ENCODE assay signal across 8 cellular contexts in the genomic region with DNA sequence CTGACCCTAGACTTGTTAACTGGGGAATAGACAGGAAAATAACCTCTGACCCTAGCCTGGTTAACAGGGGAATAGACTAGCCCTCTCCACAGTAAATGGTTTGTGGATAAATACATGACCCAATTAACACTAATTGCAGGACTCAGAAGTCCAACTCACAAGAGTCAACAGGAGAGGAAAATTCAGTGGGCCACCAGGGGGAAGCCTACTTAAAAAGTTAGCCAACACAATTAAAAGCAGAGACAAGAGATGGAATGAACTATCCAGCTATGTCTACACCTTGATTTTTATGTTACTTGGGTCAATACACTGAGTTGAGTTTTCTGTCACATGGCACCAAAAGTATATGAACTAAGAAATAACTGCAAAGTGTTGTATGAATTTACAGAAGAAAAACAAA.
DNase-seq lines count a peak whose midpoint lies in the region; ATAC-seq, FAIRE-seq and TF ChIP-seq lines count a peak whose summit lies in the region.

No MANE protein-coding gene starts in this region.

- H3K4me2 ChIP-seq in OCI-LY7 (ENCODE audit: low read length) = no peak overlapping the region

- peak; percentile 49 for FAIRE-seq in kidney (lab: Jason Lieb, UNC)

- ATAC-seq in GM21360 (IDR thresholded peaks at IDR 0.05; ENCODE audit: unreplicated experiment) = peak; percentile 58

- H3K4me3 Mint-ChIP-seq in CD4-positive, alpha-beta memory T cell = peak overlapping the region in 2 of 8 donors; percentile 10 to 22
- H3K4me3 Mint-ChIP-seq in activated naive CD4-positive, alpha-beta T cell treated with anti-CD3 and anti-CD28 coated beads, Interleukin-2, amount 50 U/mL, for 24 hours = no peak overlapping the region

- H3K36me3 ChIP-seq in CD4-positive, alpha-beta memory T cell (ENCODE audit: insufficient read depth, low read length) = no peaks in the 10 kb centered on the region
- H3K36me3 ChIP-seq in OCI-LY7 (ENCODE audit: insufficient read depth, low read length) (no peaks in the 10 kb centered on the region; the same call in 1 of the 2 replicates), kidney (ENCODE audit: control insufficient read depth in 1 of 2, insufficient read depth in 2 of 2, low read length in 2 of 2) (no peaks in the 10 kb centered on the region)

- no peaks in the 10 kb centered on the region for H3K9me2 ChIP-seq in OCI-LY7 (ENCODE audit: insufficient read depth, low read length)

- H3K4me1 ChIP-seq in CD4-positive, alpha-beta memory T cell (ENCODE audit: insufficient read depth, low read length) = peaks cover 12% of the 10 kb centered on the region
- H3K4me1 ChIP-seq in OCI-LY7 (ENCODE audit: insufficient read depth, low read length, poor library complexity, severe bottlenecking) (peaks cover 30% of the 10 kb centered on the region), kidney (ENCODE audit: control insufficient read depth in 1 of 2, insufficient read depth in 1 of 2, low read depth in 1 of 2, low read length in 2 of 2) (no peaks in the 10 kb centered on the region)

- H4K20me1 ChIP-seq in OCI-LY7 (ENCODE audit: insufficient read depth, low read length) = no peaks in the 10 kb centered on the region

- peaks cover 18 to 41% (median 31%) of the 10 kb centered on the region in 4 donors for H3K4me1 Mint-ChIP-seq in CD4-positive, alpha-beta memory T cell
- H3K4me1 Mint-ChIP-seq in activated naive CD4-positive, alpha-beta T cell treated with anti-CD3 and anti-CD28 coated beads, Interleukin-2, amount 50 U/mL, for 24 hours = peaks cover 61% of the 10 kb centered on the region

- no peaks in the 10 kb centered on the region for H3K27me3 Mint-ChIP-seq in CD4-positive, alpha-beta memory T cell
- H3K27me3 Mint-ChIP-seq in activated naive CD4-positive, alpha-beta T cell treated with anti-CD3 and anti-CD28 coated beads, Interleukin-2, amount 50 U/mL, for 24 hours = no peaks in the 10 kb centered on the region

- no peaks in the 10 kb centered on the region for H3K9me3 Mint-ChIP-seq in CD4-positive, alpha-beta memory T cell
- H3K9me3 Mint-ChIP-seq in activated naive CD4-positive, alpha-beta T cell treated with anti-CD3 and anti-CD28 coated beads, Interleukin-2, amount 50 U/mL, for 24 hours = no peaks in the 10 kb centered on the region

- no peaks in the 10 kb centered on the region for H3K27me3 ChIP-seq in CD4-positive, alpha-beta memory T cell (ENCODE audit: insufficient read depth, low read length)

- TF ChIP-seq CTCF in OCI-LY7 (conservative IDR thresholded peaks at IDR 0.05; ENCODE audit: low read length) = peak; percentile 84
- peak; percentile 17 for TF ChIP-seq CTCF in kidney (IDR thresholded peaks at IDR 0.05; ENCODE audit: borderline replicate concordance, extremely low read depth, insufficient read depth)

- no peak overlapping the region for H3K27ac ChIP-seq in CD4-positive, alpha-beta memory T cell (ENCODE audit: low read depth, low read length)
- H3K27ac ChIP-seq in OCI-LY7 (ENCODE audit: low read depth, low read length, poor library complexity, severe bottlenecking) = no peak overlapping the region
- H3K27ac ChIP-seq in kidney (ENCODE audit: low read depth in 2 of 2, low read length in 2 of 2) = no peak overlapping the region

- H3K9ac ChIP-seq in kidney (ENCODE audit: low read length in 2 of 2) = no peak overlapping the region

- peak overlapping the region; percentile 11; the same call in 1 of the 2 replicates for H2AFZ ChIP-seq in OCI-LY7 (ENCODE audit: low read length)

- H3K9me3 ChIP-seq in CD4-positive, alpha-beta memory T cell (ENCODE audit: control insufficient read depth in 1 of 2, low read length in 2 of 2) = no peaks in the 10 kb centered on the region
- H3K9me3 ChIP-seq in OCI-LY7 (ENCODE audit: low read length) (no peaks in the 10 kb centered on the region), kidney (ENCODE audit: control insufficient read depth in 1 of 2, low read length in 2 of 2) (no peaks in the 10 kb centered on the region)

- intact Hi-C loops in CD4-positive, alpha-beta memory T cell (cut with micrococcal nuclease) = loop anchor here (1.0 to 2.0 kb wide), 6 partner anchors 34 to 570 kb away; a partner anchor contains a TSS
- intact Hi-C loops in OCI-LY7 (cut with micrococcal nuclease; ENCODE audit: unreplicated experiment) (loop anchor here (1.0 kb wide), 1 partner anchor 162 kb away; no protein-coding TSS in a partner anchor), kidney (cut with DNase I) (no loop called here)

- no peaks in the 10 kb centered on the region for H3K79me2 ChIP-seq in OCI-LY7 (ENCODE audit: insufficient read depth, low read depth, low read length)

- peak overlapping the region in 3 of 7 donors; percentile 2 to 70 (median 19) for H3K27ac Mint-ChIP-seq in CD4-positive, alpha-beta memory T cell
- peak overlapping the region; percentile 33 for H3K27ac Mint-ChIP-seq in activated naive CD4-positive, alpha-beta T cell treated with anti-CD3 and anti-CD28 coated beads, Interleukin-2, amount 50 U/mL, for 24 hours

- DNase-seq in CD4-positive, alpha-beta memory T cell = peak; percentile 52 to 66 (median 60)
- DNase-seq in OCI-LY7 (ENCODE audit: low spot score) = peak; percentile 67
- no peak for DNase-seq in kidney
- peak; percentile 38 to 42 for DNase-seq in stimulated activated CD8-positive, alpha-beta memory T cell treated with anti-CD3 and anti-CD28 coated beads, Interleukin-4, amount 100 ng/mL, for 4 hours (ENCODE audit: low read depth in 2 of 2, low spot score in 1 of 2)
- DNase-seq in GM03348 (ENCODE audit: low spot score) = no peak
- no peak for DNase-seq in SKM-1 treated with dmso at 0.1 percent for 144 hours (lab: John Stamatoyannopoulos, UW; ENCODE audit: unreplicated experiment)

- H3K4me3 ChIP-seq in CD4-positive, alpha-beta memory T cell (ENCODE audit: low read length in 2 of 2) = no peak overlapping the region
- H3K4me3 ChIP-seq in OCI-LY7 (ENCODE audit: low read depth, low read length, poor library complexity, severe bottlenecking) (no peak overlapping the region), kidney (ENCODE audit: low read length in 2 of 2) (no peak overlapping the region)

- no peaks in the 10 kb centered on the region for H3K36me3 Mint-ChIP-seq in CD4-positive, alpha-beta memory T cell
- H3K36me3 Mint-ChIP-seq in activated naive CD4-positive, alpha-beta T cell treated with anti-CD3 and anti-CD28 coated beads, Interleukin-2, amount 50 U/mL, for 24 hours = peaks cover 2% of the 10 kb centered on the region

- CTCF ChIA-PET in CD4-positive, alpha-beta memory T cell (lab: Charles Lee; ENCODE audit: partially characterized antibody) = interaction anchor here (0.8 to 10.1 kb wide), 45 partner anchors 9 to 570 kb away, joined by 3 to 245 read pairs (median 6); a partner anchor contains a TSS
- CTCF ChIA-PET in OCI-LY7 (lab: Charles Lee; ENCODE audit: unreplicated experiment) = interaction anchor here (0.6 to 1.7 kb wide), 5 partner anchors 9 to 162 kb away, joined by 3 to 9 read pairs (median 3); a partner anchor contains a TSS

- no TSS peak for BruUV-seq in OCI-LY7 (replicated peaks; lab: Mats Ljungman, UMichigan)

- POLR2A ChIA-PET in CD4-positive, alpha-beta memory T cell (lab: Charles Lee; ENCODE audit: partially characterized antibody) = interaction anchor here (0.7 to 4.3 kb wide), 8 partner anchors 9 to 164 kb away, joined by 3 to 150 read pairs (median 5); a partner anchor contains a TSS
- POLR2A ChIA-PET in OCI-LY7 (lab: Charles Lee) = interaction anchor here (0.6 to 4.5 kb wide), 11 partner anchors 10 to 164 kb away, joined by 3 to 24 read pairs (median 4); no protein-coding TSS in a partner anchor

Comparison
In these comparisons a context has a peak if more than half of its experiments do, and no peak if none do; other contexts are left out.
1. DNase-seq: peak in CD4-positive, alpha-beta memory T cell (5 of 5), OCI-LY7 (single experiment) and stimulated activated CD8-positive, alpha-beta memory T cell treated with anti-CD3 and anti-CD28 coated beads, Interleukin-4, amount 100 ng/mL, for 4 hours (2 of 2); none in kidney (single experiment), GM03348 (single experiment) and SKM-1 treated with dmso at 0.1 percent for 144 hours (single experiment).